1 cellular context compared by ENCODE assay signal in genomic region chr9:37465249-37466036, GRCh38.
A peak's percentile ranks its signal among the peaks of the same experiment; 100 is the strongest.
TF ChIP-seq lines count a peak whose summit lies in the region.

Gene ZBTB5 (minus strand): TSS chr9:37465450. CDS start chr9:37442551, 22,899 bp downstream.

TF ChIP-seq in HepG2, 621 proteins besides CTCF, POLR2A, EP300 and RAD21 (continued from another document and continues in another):
- TF ChIP-seq PAXIP1 (CRISPR knock-in tag; conservative IDR thresholded peaks at IDR 0.05) (peak; percentile 13; the same call in 1 of the 2 replicates), ZNF296 (CRISPR knock-in tag; conservative IDR thresholded peaks at IDR 0.05) (no peak), HOMEZ (CRISPR knock-in tag; IDR thresholded peaks at IDR 0.05; ENCODE audit: low read depth) (peak; percentile 57; the same call in 1 of the 2 replicates), ELF1 (CRISPR knock-in tag; IDR thresholded peaks at IDR 0.05) (peak; percentile 5; the same call in 1 of the 2 replicates), CEBPB (IDR thresholded peaks at IDR 0.05; ENCODE audit: borderline replicate concordance, low read depth, low read length) (peak; percentile 72; the same call in 1 of the 2 replicates), ARID3A (IDR thresholded peaks at IDR 0.05; ENCODE audit: low read depth, low read length) (peak; percentile 49; the same call in 1 of the 2 replicates), KDM2A (CRISPR knock-in tag; IDR thresholded peaks at IDR 0.05; ENCODE audit: borderline replicate concordance, low read depth) (peak; percentile 2; the same call in 1 of the 2 replicates), ZNF136 (CRISPR knock-in tag; IDR thresholded peaks at IDR 0.05; ENCODE audit: low read depth) (peak; percentile 40; the same call in 1 of the 2 replicates), CCDC6 (CRISPR knock-in tag; IDR thresholded peaks at IDR 0.05) (0 out of 2 replicates have a peak, but pooled peaks have one; percentile 61), SIX1 (CRISPR knock-in tag; IDR thresholded peaks at IDR 0.05; ENCODE audit: borderline replicate concordance) (no peak; the same call in 1 of the 2 replicates), ZNF646 (CRISPR knock-in tag; IDR thresholded peaks at IDR 0.05) (no peak), PHF21A (CRISPR knock-in tag; IDR thresholded peaks at IDR 0.05) (peak; percentile 90), TAF1 (CRISPR knock-in tag; IDR thresholded peaks at IDR 0.05) (peak; percentile 6; the same call in 1 of the 2 replicates), FOXO4 (CRISPR knock-in tag; conservative IDR thresholded peaks at IDR 0.05) (no peak), TMF1 (CRISPR knock-in tag; IDR thresholded peaks at IDR 0.05; ENCODE audit: low read depth) (0 out of 2 replicates have a peak, but pooled peaks have one; percentile 10), SMARCE1 (IDR thresholded peaks at IDR 0.05; ENCODE audit: borderline replicate concordance) (no peak), ASH2L (IDR thresholded peaks at IDR 0.05; ENCODE audit: insufficient read length, low read depth, low read length) (peak; percentile 1), NFIB (CRISPR knock-in tag; IDR thresholded peaks at IDR 0.05; ENCODE audit: borderline replicate concordance) (no peak), NFYC (CRISPR knock-in tag; IDR thresholded peaks at IDR 0.05) (peak; percentile 94), DNMT3B (CRISPR knock-in tag; conservative IDR thresholded peaks at IDR 0.05) (0 out of 2 replicates have a peak, but pooled peaks have one; percentile 28), SP4 (CRISPR knock-in tag; IDR thresholded peaks at IDR 0.05) (peak; percentile 69; the same call in 1 of the 2 replicates), HDAC1 (CRISPR knock-in tag; IDR thresholded peaks at IDR 0.05) (peak; percentile 75; the same call in 1 of the 2 replicates), IKZF4 (CRISPR knock-in tag; IDR thresholded peaks at IDR 0.05; ENCODE audit: borderline replicate concordance, low read depth, not compliant biosample characterization) (no peak), MXD3 (CRISPR knock-in tag; IDR thresholded peaks at IDR 0.05) (peak; percentile 31; the same call in 1 of the 2 replicates), SP1 (IDR thresholded peaks at IDR 0.05) (no peak), SP1 (CRISPR knock-in tag; IDR thresholded peaks at IDR 0.05) (peak; percentile 83), ZNF547 (CRISPR knock-in tag; IDR thresholded peaks at IDR 0.05) (peak; percentile 39; the same call in 1 of the 2 replicates), CHD2 (IDR thresholded peaks at IDR 0.05; ENCODE audit: low read depth, low read length) (peak; percentile 52), KLF16 (CRISPR knock-in tag; IDR thresholded peaks at IDR 0.05) (no peak), TFDP2 (CRISPR knock-in tag; IDR thresholded peaks at IDR 0.05) (peak; percentile 74), SMYD3 (CRISPR knock-in tag; IDR thresholded peaks at IDR 0.05) (no peak), TFDP1 (CRISPR knock-in tag; IDR thresholded peaks at IDR 0.05; ENCODE audit: borderline replicate concordance) (0 out of 2 replicates have a peak, but pooled peaks have one; percentile 42), MEF2D (CRISPR knock-in tag; IDR thresholded peaks at IDR 0.05) (peak; percentile 22; the same call in 1 of the 2 replicates), MYC (CRISPR knock-in tag; IDR thresholded peaks at IDR 0.05; ENCODE audit: borderline replicate concordance) (peak; percentile 70)
